Comparison of ENCODE assay signal across 2 cellular contexts in genomic region chr13:98182153-98182552, GRCh38.
TF ChIP-seq lines count a peak whose summit lies in the region.

No MANE protein-coding gene starts in this region.

TF ChIP-seq in liver, 16 proteins besides CTCF, POLR2A, EP300 and RAD21:
- no peak for TF ChIP-seq HNF4G (IDR thresholded peaks at IDR 0.05)
- TF ChIP-seq GABPA (IDR thresholded peaks at IDR 0.05 in 1 of 2, conservative IDR thresholded peaks at IDR 0.05 in 1 of 2), result no peak
- no peak for TF ChIP-seq FOXA2 (IDR thresholded peaks at IDR 0.05)
- peak; percentile 19 to 24 for TF ChIP-seq RXRA (IDR thresholded peaks at IDR 0.05)
- no peak for TF ChIP-seq TAF1 (conservative IDR thresholded peaks at IDR 0.05)
- peak; percentile 55 to 57 for TF ChIP-seq HNF4A (conservative IDR thresholded peaks at IDR 0.05)
- TF ChIP-seq JUND (IDR thresholded peaks at IDR 0.05), result no peak
- TF ChIP-seq SP1 (IDR thresholded peaks at IDR 0.05), result no peak
- TF ChIP-seq YY1 (IDR thresholded peaks at IDR 0.05), result peak; percentile 48
- no peak for TF ChIP-seq NR2F2 (IDR thresholded peaks at IDR 0.05)
- TF ChIP-seq MAX (IDR thresholded peaks at IDR 0.05), result no peak

TF ChIP-seq in HepG2, 621 proteins besides CTCF, POLR2A, EP300 and RAD21:
- no peak for TF ChIP-seq USF2 (IDR thresholded peaks at IDR 0.05; ENCODE audit: low read depth, low read length)
- TF ChIP-seq USF2 (CRISPR knock-in tag; IDR thresholded peaks at IDR 0.05; ENCODE audit: borderline replicate concordance), result no peak
- TF ChIP-seq SMC3 (IDR thresholded peaks at IDR 0.05; ENCODE audit: low read length), result no peak
- no peak for TF ChIP-seq TCF7L2 (IDR thresholded peaks at IDR 0.05; ENCODE audit: low read depth, low read length)
- TF ChIP-seq REXO4 (CRISPR knock-in tag; IDR thresholded peaks at IDR 0.05; ENCODE audit: borderline replicate concordance), result no peak
- TF ChIP-seq ZNF337 (CRISPR knock-in tag; IDR thresholded peaks at IDR 0.05; ENCODE audit: borderline replicate concordance, low read depth), result no peak
- no peak for TF ChIP-seq JUND (CRISPR knock-in tag; IDR thresholded peaks at IDR 0.05)
- TF ChIP-seq ZNF33A (CRISPR knock-in tag; IDR thresholded peaks at IDR 0.05; ENCODE audit: borderline replicate concordance), result no peak
- no peak for TF ChIP-seq ZNF414 (CRISPR knock-in tag; IDR thresholded peaks at IDR 0.05)
- TF ChIP-seq ZNF383 (CRISPR knock-in tag; IDR thresholded peaks at IDR 0.05; ENCODE audit: borderline replicate concordance), result no peak
- TF ChIP-seq ZNF225 (CRISPR knock-in tag; IDR thresholded peaks at IDR 0.05), result no peak
